12 cellular contexts compared by ENCODE assay signal in the genomic region with DNA sequence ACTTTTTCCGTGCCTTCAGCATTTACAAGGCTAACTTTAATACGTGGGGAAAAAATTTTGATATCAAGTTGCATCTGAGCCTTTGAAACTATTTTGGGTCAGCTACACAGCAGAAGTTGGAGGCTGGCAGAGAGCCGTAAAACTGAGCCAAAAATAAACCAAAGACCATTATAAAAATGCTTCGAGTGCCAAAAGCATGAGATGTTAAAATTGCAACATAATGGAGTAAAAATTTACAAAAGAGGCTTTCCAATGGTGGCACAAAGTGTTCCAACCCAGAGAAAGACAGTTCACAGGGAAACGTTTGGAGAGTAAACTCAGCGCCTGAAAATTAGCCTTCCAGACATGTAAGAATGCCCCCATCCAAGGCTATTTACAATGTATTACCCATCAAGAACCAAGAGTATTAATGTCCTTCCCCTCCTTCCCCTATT.
DNase-seq lines count a peak whose midpoint lies in the region; ATAC-seq and TF ChIP-seq lines count a peak whose summit lies in the region.
"Had no signal": no experiment of that assay in that cellular context is flagged by ENCODE, and none has a peak within 500 bp of the region (broad histone marks: within the 10 kb centered on the region; RNA-seq: fewer than 3 reads in every experiment).

No MANE protein-coding gene starts in this region.

- H3K9me3 ChIP-seq in tibial nerve, result no peaks in the 10 kb centered on the region

- peak overlapping the region; percentile 67; the same call in 1 of the 2 replicates for H3K27ac Mint-ChIP-seq in HFFc6
- no peak overlapping the region for H3K27ac Mint-ChIP-seq in effector memory CD8-positive, alpha-beta T cell
- H3K27ac Mint-ChIP-seq in nephron progenitor cell, result no peak overlapping the region
- H3K27ac Mint-ChIP-seq: stimulated activated naive CD8-positive, alpha-beta T cell treated with anti-CD3 and anti-CD28 coated beads, Interleukin-15, amount 100 ng/mL, for 72 hours had no signal

- no peak overlapping the region for H3K4me3 ChIP-seq in brain microvascular endothelial cell (ENCODE audit: low read depth, low read length)
- H3K4me3 ChIP-seq in tibial nerve, result no peak overlapping the region

- TF ChIP-seq POLR2A in tibial nerve (IDR thresholded peaks at IDR 0.05), result no peak

- in situ Hi-C loops in brain microvascular endothelial cell (cut with HindIII; ENCODE audit: low pct_ligation_motif_present, low sequenced_read_pairs), result no loop called here

- H3K4me3 Mint-ChIP-seq in HFFc6 (peak overlapping the region; percentile 56), nephron progenitor cell (no peak overlapping the region)
- no peak overlapping the region for H3K4me3 Mint-ChIP-seq in effector memory CD8-positive, alpha-beta T cell
- H3K4me3 Mint-ChIP-seq: stimulated activated naive CD8-positive, alpha-beta T cell treated with anti-CD3 and anti-CD28 coated beads, Interleukin-15, amount 100 ng/mL, for 72 hours had no signal

- peak; percentile 30 for ATAC-seq in left lobe of liver
- ATAC-seq in effector memory CD8-positive, alpha-beta T cell (replicated peaks), result no peak
- ATAC-seq: stimulated activated naive CD8-positive, alpha-beta T cell treated with anti-CD3 and anti-CD28 coated beads, Interleukin-15, amount 100 ng/mL, for 72 hours had no signal

- H3K36me3 Mint-ChIP-seq in HFFc6 (ENCODE audit: low read depth), result peaks cover 5% of the 10 kb centered on the region; the same call in 1 of the 2 replicates
- no peaks in the 10 kb centered on the region for H3K36me3 Mint-ChIP-seq in effector memory CD8-positive, alpha-beta T cell (ENCODE audit: insufficient read depth)
- H3K36me3 Mint-ChIP-seq in nephron progenitor cell (ENCODE audit: low read depth), result no peaks in the 10 kb centered on the region

- DNase-seq in HFFc6 (peak; percentile 68), brain microvascular endothelial cell (peak; percentile 28), left lobe of liver (ENCODE audit: low spot score) (no peak), tibial nerve (ENCODE audit: low spot score in 2 of 2) (peak in 1 of 2 donors; percentile 68), T-helper 9 cell (no peak), nephron progenitor cell (no peak)
- no peak for DNase-seq in effector memory CD8-positive, alpha-beta T cell
- DNase-seq: activated CD4-positive, CD25-positive, alpha-beta regulatory T cell; dermis blood vessel endothelial cell; DMS79; Kasumi-1; stimulated activated naive CD8-positive, alpha-beta T cell treated with anti-CD3 and anti-CD28 coated beads, Interleukin-15, amount 100 ng/mL, for 72 hours had no signal

- H3K9me3 Mint-ChIP-seq in HFFc6 (no peaks in the 10 kb centered on the region), nephron progenitor cell (no peaks in the 10 kb centered on the region)
- H3K9me3 Mint-ChIP-seq in effector memory CD8-positive, alpha-beta T cell, result peaks cover 0 to 9% of the 10 kb centered on the region in 2 donors
- H3K9me3 Mint-ChIP-seq: stimulated activated naive CD8-positive, alpha-beta T cell treated with anti-CD3 and anti-CD28 coated beads, Interleukin-15, amount 100 ng/mL, for 72 hours had no signal

- H3K27ac ChIP-seq in brain microvascular endothelial cell (no peak overlapping the region), tibial nerve (peak overlapping the region in 3 of 4 donors; percentile 22 to 82 (median 76))

- H3K27me3 Mint-ChIP-seq in HFFc6 (ENCODE audit: insufficient read depth) (peaks cover 24% of the 10 kb centered on the region), nephron progenitor cell (ENCODE audit: low read depth, poor library complexity) (peaks cover 3% of the 10 kb centered on the region)
- no peaks in the 10 kb centered on the region for H3K27me3 Mint-ChIP-seq in effector memory CD8-positive, alpha-beta T cell
- H3K27me3 Mint-ChIP-seq: stimulated activated naive CD8-positive, alpha-beta T cell treated with anti-CD3 and anti-CD28 coated beads, Interleukin-15, amount 100 ng/mL, for 72 hours had no signal

- TF ChIP-seq CTCF in HFFc6 (IDR thresholded peaks at IDR 0.05) (no peak), brain microvascular endothelial cell (IDR thresholded peaks at IDR 0.05; ENCODE audit: low read depth, low read length, missing control alignments) (no peak), tibial nerve (IDR thresholded peaks at IDR 0.05) (no peak), nephron progenitor cell (IDR thresholded peaks at IDR 0.05) (no peak)

- H3K4me1 ChIP-seq in tibial nerve, result peaks cover 0 to 24% (median 4%) of the 10 kb centered on the region in 4 donors

- H3K27me3 ChIP-seq in brain microvascular endothelial cell (replicated peaks) (no peaks in the 10 kb centered on the region), tibial nerve (no peaks in the 10 kb centered on the region)

- H3K36me3 ChIP-seq in brain microvascular endothelial cell (replicated peaks), result no peaks in the 10 kb centered on the region
- H3K36me3 ChIP-seq in tibial nerve, result no peaks in the 10 kb centered on the region

- WGBS in tibial nerve, 2 donors, result 14 to 19% methylated on average over 6 of the region's 6 CpGs

- peak; percentile 71 to 92 for TF ChIP-seq EP300 in tibial nerve (IDR thresholded peaks at IDR 0.05)

- H3K4me1 Mint-ChIP-seq in HFFc6 (ENCODE audit: low read depth) (peaks cover 27% of the 10 kb centered on the region), nephron progenitor cell (peaks cover 31% of the 10 kb centered on the region)
- H3K4me1 Mint-ChIP-seq in effector memory CD8-positive, alpha-beta T cell (ENCODE audit: low read depth in 2 of 2), result no peaks in the 10 kb centered on the region
- H3K4me1 Mint-ChIP-seq: stimulated activated naive CD8-positive, alpha-beta T cell treated with anti-CD3 and anti-CD28 coated beads, Interleukin-15, amount 100 ng/mL, for 72 hours had no signal

Comparison
In these comparisons a context has a peak if more than half of its experiments do, and no peak if none do; other contexts are left out.
1. DNase-seq: peak in HFFc6 (single experiment) and brain microvascular endothelial cell (single experiment); none in left lobe of liver (single experiment), effector memory CD8-positive, alpha-beta T cell (0 of 3), T-helper 9 cell (single experiment) and nephron progenitor cell (single experiment).